Comparison of ENCODE assay signal across 8 cellular contexts in genomic region chr15:78437762-78438594, GRCh38. TPM values are rescaled to one million over a fixed set of nuclear protein-coding genes. Genes with fewer than 3 reads are reported as not detected.
DNase-seq lines count a peak whose midpoint lies in the region; ATAC-seq and TF ChIP-seq lines count a peak whose summit lies in the region.

Gene IREB2 (plus strand): TSS chr15:78438216. CDS start chr15:78438338, 122 bp downstream.

- ATAC-seq in GM19397 (IDR thresholded peaks at IDR 0.05; ENCODE audit: unreplicated experiment) (peak; percentile 86), HG03571 (IDR thresholded peaks at IDR 0.05; ENCODE audit: unreplicated experiment) (peak; percentile 81), left lung (peak; percentile 95)

- H3K4me1 ChIP-seq in left lung, result peaks cover 5 to 48% of the 10 kb centered on the region in 2 donors

- H3K4me3 ChIP-seq in left lung, result peak within 1 kb of the TSS; percentile 95 to 100

- H3K27ac ChIP-seq in C4-2B (peak within 1 kb of the TSS; percentile 99), left lung (peak within 1 kb of the TSS; percentile 90 to 94)

- DNase-seq in NCI-H82 (lab: John Stamatoyannopoulos, UW) (peak; percentile 99), dermis blood vessel endothelial cell (peak; percentile 98), left lung (peak; percentile 97)
- DNase-seq in activated CD4-positive, alpha-beta T cell treated with anti-CD3 and anti-CD28 coated beads, Interleukin-2, amount 50 U/mL, for 48 hours, result peak; percentile 95 to 97
- DNase-seq in stimulated activated CD4-positive, alpha-beta T cell treated with anti-CD3 and anti-CD28 coated beads, Interleukin-2, amount 100 ng/mL, for 48 hours, result peak; percentile 96

- peaks cover 0 to 23% of the 10 kb centered on the region in 2 donors for H3K36me3 ChIP-seq in left lung

- no peaks in the 10 kb centered on the region for H3K9me3 ChIP-seq in left lung

- TF ChIP-seq CTCF in C4-2B (conservative IDR thresholded peaks at IDR 0.05), result no peak
- TF ChIP-seq CTCF in left lung (IDR thresholded peaks at IDR 0.05), result peak in 1 of 2 donors; percentile 40

- intact Hi-C loops in left lung (cut with DNase I), result no loop called here

- no peaks in the 10 kb centered on the region for H3K27me3 ChIP-seq in left lung

RNA-seq across cellular contexts. Expression of gene IREB2, which starts in this region (rescaled TPM):
- total RNA-seq in dermis blood vessel endothelial cell, result 26.0 and 48.1 TPM in 2 replicates
- total RNA-seq in left lung, result 10 to 100 TPM; 42.3 to 53.5 TPM

Comparison
In these comparisons a context has a peak if more than half of its experiments do, and no peak if none do; other contexts are left out.
1. Peak in every context shown above with its lines: DNase-seq, ATAC-seq, H3K4me3 ChIP-seq and H3K27ac ChIP-seq.